ENCODE assay signal across 10 cellular contexts in genomic region chr6:129708496-129709216, GRCh38. TPM values are rescaled to one million over a fixed set of nuclear protein-coding genes. Genes with fewer than 3 reads are reported as not detected.
DNase-seq lines count a peak whose midpoint lies in the region; ATAC-seq, FAIRE-seq and TF ChIP-seq lines count a peak whose summit lies in the region.
"Had no signal": no experiment of that assay in that cellular context is flagged by ENCODE, and none has a peak within 500 bp of the region (broad histone marks: within the 10 kb centered on the region; RNA-seq: fewer than 3 reads in every experiment).

No MANE protein-coding gene starts in this region.

- ATAC-seq in stimulated activated naive CD8-positive, alpha-beta T cell treated with anti-CD3 and anti-CD28 coated beads, Interleukin-15, Interleukin-2, amounts not matched to agents 100 U/mL and 50 U/mL, for 24 hours, result no peak
- no peak for ATAC-seq in K562
- ATAC-seq in GM19351 (IDR thresholded peaks at IDR 0.05; ENCODE audit: unreplicated experiment), result no peak

- peak overlapping the region; percentile 99 for H3K4me2 ChIP-seq in K562 (ENCODE audit: insufficient read depth, low read length)

- TF ChIP-seq EP300 in K562 (IDR thresholded peaks at IDR 0.05; ENCODE audit: low read length), result no peak

- POLR2A ChIA-PET in K562 (lab: Yijun Ruan, JAX), result interaction anchor here (1.2 to 4.8 kb wide), 3 partner anchors 13 to 45 kb away, joined by 3 to 36 read pairs (median 4); no protein-coding TSS in a partner anchor

- no TSS peak for BruUV-seq in K562 (replicated peaks; lab: Mats Ljungman, UMichigan)

- H3K9me3 Mint-ChIP-seq in stimulated activated naive CD8-positive, alpha-beta T cell treated with anti-CD3 and anti-CD28 coated beads, Interleukin-15, Interleukin-2, amounts not matched to agents 100 ng/mL and 50 ng/mL, for 24 hours, result no peaks in the 10 kb centered on the region

- peaks cover 32% of the 10 kb centered on the region for H3K4me1 Mint-ChIP-seq in stimulated activated naive CD8-positive, alpha-beta T cell treated with anti-CD3 and anti-CD28 coated beads, Interleukin-15, Interleukin-2, amounts not matched to agents 100 ng/mL and 50 ng/mL, for 24 hours (ENCODE audit: low read depth)

- FAIRE-seq in K562 (lab: Jason Lieb, UNC), result peak; percentile 49

- H3K36me3 Mint-ChIP-seq in stimulated activated naive CD8-positive, alpha-beta T cell treated with anti-CD3 and anti-CD28 coated beads, Interleukin-15, Interleukin-2, amounts not matched to agents 100 ng/mL and 50 ng/mL, for 24 hours (ENCODE audit: low read depth), result no peaks in the 10 kb centered on the region

- H3K9me1 ChIP-seq in K562 (ENCODE audit: control insufficient read depth, insufficient read depth, low read length), result no peaks in the 10 kb centered on the region

- TF ChIP-seq POLR2A in K562 (conservative IDR thresholded peaks at IDR 0.05), result no peak
- TF ChIP-seq POLR2A in vagina (IDR thresholded peaks at IDR 0.05), result no peak

- H3K27ac ChIP-seq in K562 (ENCODE audit: extremely low read depth, low read depth, low read length) (peak overlapping the region; percentile 61), muscle layer of colon (ENCODE audit: low read depth, low read length) (peak overlapping the region; percentile 36), vagina (peak overlapping the region; percentile 84)

- H3K9me3 ChIP-seq in K562 (replicated peaks; ENCODE audit: control insufficient read depth, insufficient read depth, low read depth, low read length) (no peaks in the 10 kb centered on the region), muscle layer of colon (ENCODE audit: low read length) (no peaks in the 10 kb centered on the region), vagina (no peaks in the 10 kb centered on the region)

- peaks cover 63% of the 10 kb centered on the region for H3K79me2 ChIP-seq in K562 (ENCODE audit: control insufficient read depth, insufficient read depth, low read length)

- WGBS in K562 (ENCODE audit: insufficient coverage, low coverage, missing lambda C conversion rate), result 8% methylated on average over 4 of the region's 4 CpGs

- H3K36me3 ChIP-seq in K562 (ENCODE audit: control insufficient read depth, insufficient read depth, low read length) (no peaks in the 10 kb centered on the region; the same call in 1 of the 3 replicates), muscle layer of colon (ENCODE audit: insufficient read depth, low read length) (no peaks in the 10 kb centered on the region), vagina (no peaks in the 10 kb centered on the region)

- peaks cover 4% of the 10 kb centered on the region; the same call in 1 of the 2 replicates for H4K20me1 ChIP-seq in K562 (replicated peaks; ENCODE audit: control insufficient read depth, insufficient read depth, low read length)

- TF ChIP-seq CTCF in K562 (IDR thresholded peaks at IDR 0.05 in 2 of 3, conservative IDR thresholded peaks at IDR 0.05 in 1 of 3; ENCODE audit: insufficient read depth in 2 of 3, low read depth in 1 of 3, low read length in 3 of 3) (no peak), vagina (IDR thresholded peaks at IDR 0.05) (no peak)

- CTCF ChIA-PET in K562 (lab: Yijun Ruan, JAX; ENCODE audit: low intra/inter-chr PET ratio), result no interaction called here

- intact Hi-C loops in K562 (cut with micrococcal nuclease) (loop anchor here (5.0 kb wide), 1 partner anchor 36 kb away; no protein-coding TSS in a partner anchor), vagina (cut with DNase I) (no loop called here)

- H3K9ac ChIP-seq in K562 (ENCODE audit: insufficient read depth in 1 of 2, low read depth in 2 of 2, low read length in 2 of 2), result peak overlapping the region; percentile 75 to 92
- H3K9ac ChIP-seq in muscle layer of colon (ENCODE audit: low read length), result no peak overlapping the region

- TF ChIP-seq RAD21 in K562 (CRISPR knock-in tag; conservative IDR thresholded peaks at IDR 0.05 in 1 of 2, IDR thresholded peaks at IDR 0.05 in 1 of 2), result no peak

- H3K4me3 Mint-ChIP-seq in stimulated activated naive CD8-positive, alpha-beta T cell treated with anti-CD3 and anti-CD28 coated beads, Interleukin-15, Interleukin-2, amounts not matched to agents 100 ng/mL and 50 ng/mL, for 24 hours, result peak overlapping the region; percentile 93

- peak overlapping the region; percentile 44; the same call in 1 of the 2 replicates for H2AFZ ChIP-seq in K562 (ENCODE audit: low read depth, low read length)

- DNase-seq in stimulated activated naive CD8-positive, alpha-beta T cell treated with anti-CD3 and anti-CD28 coated beads, Interleukin-15, Interleukin-2, amounts not matched to agents 100 U/mL and 50 U/mL, for 24 hours, result no peak
- DNase-seq in K562 (ENCODE audit: extremely low read depth in 1 of 4, low spot score in 3 of 4) (no peak), vagina (ENCODE audit: extremely low spot score in 2 of 2) (no peak), MV-4-11 (lab: John Stamatoyannopoulos, UW) (no peak), Kasumi-1 (lab: John Stamatoyannopoulos, UW) (no peak)
- DNase-seq: activated gamma-delta T cell, NCI-H524 treated with DMSO at 0.1 percent for 48 hours had no signal

- in situ Hi-C loops in K562 (cut with MboI), result no loop called here

- H3K27me3 ChIP-seq in K562 (ENCODE audit: control insufficient read depth in 2 of 2, insufficient read depth in 2 of 2, low read length in 2 of 2) (no peaks in the 10 kb centered on the region), muscle layer of colon (ENCODE audit: control insufficient read depth in 1 of 2, insufficient read depth in 2 of 2, low read length in 2 of 2) (no peaks in the 10 kb centered on the region), vagina (no peaks in the 10 kb centered on the region)

- H3K4me3 ChIP-seq in K562 (peak overlapping the region; percentile 64), muscle layer of colon (ENCODE audit: low read depth in 1 of 2, low read length in 2 of 2) (peak overlapping the region in 1 of 2 donors; percentile 79), vagina (peak overlapping the region; percentile 64 to 65)

- no peak overlapping the region for H3K27ac Mint-ChIP-seq in stimulated activated naive CD8-positive, alpha-beta T cell treated with anti-CD3 and anti-CD28 coated beads, Interleukin-15, Interleukin-2, amounts not matched to agents 100 ng/mL and 50 ng/mL, for 24 hours

- peaks cover 5% of the 10 kb centered on the region for H3K27me3 Mint-ChIP-seq in stimulated activated naive CD8-positive, alpha-beta T cell treated with anti-CD3 and anti-CD28 coated beads, Interleukin-15, Interleukin-2, amounts not matched to agents 100 ng/mL and 50 ng/mL, for 24 hours

- H3K4me1 ChIP-seq in K562 (replicated peaks in 1 of 2; ENCODE audit: control insufficient read depth in 2 of 2, insufficient read depth in 2 of 2, low read length in 2 of 2), result peaks cover 10 to 40% of the 10 kb centered on the region in 2 experiments; a peak in 4 of 5 replicates
- H3K4me1 ChIP-seq in muscle layer of colon (ENCODE audit: insufficient read depth, low read length), result no peaks in the 10 kb centered on the region
- H3K4me1 ChIP-seq in vagina, result peaks cover 28% of the 10 kb centered on the region

TF ChIP-seq in K562, 482 proteins besides CTCF, POLR2A, EP300 and RAD21 (continues in another document):
- TF ChIP-seq CBX8 (IDR thresholded peaks at IDR 0.05; ENCODE audit: borderline replicate concordance, extremely low read depth, low read depth, low read length, poor library complexity, severe bottlenecking), result no peak

RNA-seq across cellular contexts. Expression of gene ARHGAP18, which starts 1.3 kb away (rescaled TPM):
- 15.1 and 38.1 TPM in 2 replicates for total RNA-seq in K562 (2011; cell fraction: chromatin; rRNA removed; ENCODE audit: low replicate concordance)
- 9.8 and 11.2 TPM in 2 replicates for total RNA-seq in K562 (2011; cell fraction: nucleolus; rRNA removed)
- total RNA-seq in K562 (2011; cell fraction: nucleoplasm; rRNA removed), result 14.4 and 21.6 TPM in 2 replicates
- total RNA-seq in K562 (2014; rRNA removed) (15.5 and 16.2 TPM in 2 replicates), K562 (2014; rRNA removed; fragmentation: Illumina TruSeq; extraction: Trizol) (29.7 and 33.9 TPM in 2 replicates), K562 (2015; rRNA removed; fragmentation: Illumina TruSeq; extraction: Trizol) (21.6 and 24.3 TPM in 2 replicates), K562 (2021) (18.4 and 21.1 TPM in 2 replicates), vagina (7.6 TPM)
- polyA plus RNA-seq in K562 (2011; rRNA removed) (25.6 and 25.8 TPM in 2 replicates), K562 (2014; fragmentation: Illumina TruSeq; extraction: Trizol) (20.2 and 22.0 TPM in 2 replicates), K562 (2014; fragmentation: Nextera tagmentation; extraction: Ambion mirVana) (10 to 100 TPM; 17.8 to 19.0 TPM), K562 (2014; rRNA removed) (11.8 and 13.3 TPM in 2 replicates)
- 4.0 and 10.9 TPM in 2 replicates for polyA plus RNA-seq in K562 (2011; cell fraction: cytosol; rRNA removed)
- 7.1 and 10.8 TPM in 2 replicates for polyA plus RNA-seq in K562 (2011; cell fraction: nucleus; rRNA removed)
- 14.6 and 19.2 TPM in 2 replicates for polyA plus RNA-seq in K562 (2012)
- 38.4 and 50.9 TPM in 2 replicates for polyA minus RNA-seq in K562 (2011; rRNA and poly(A)+ RNA removed)
- 16.6 and 20.7 TPM in 2 replicates for polyA minus RNA-seq in K562 (2011; cell fraction: cytosol; rRNA and poly(A)+ RNA removed)
- 13.2 and 34.0 TPM in 2 replicates for polyA minus RNA-seq in K562 (2011; cell fraction: nucleus; rRNA and poly(A)+ RNA removed)
